Comparison of ENCODE assay signal across 10 cellular contexts in genomic region chr6:121932071-121933009, GRCh38.
DNase-seq lines count a peak whose midpoint lies in the region; ATAC-seq and TF ChIP-seq lines count a peak whose summit lies in the region.
"Had no signal": no experiment of that assay in that cellular context is flagged by ENCODE, and none has a peak within 500 bp of the region (broad histone marks: within the 10 kb centered on the region; RNA-seq: fewer than 3 reads in every experiment).

No MANE protein-coding gene starts in this region.

- no peak overlapping the region for H3K4me3 ChIP-seq in GM23338
- H3K4me3 ChIP-seq in heart left ventricle: peak overlapping the region in 3 of 12 donors; percentile 3 to 18 (median 11)
- H3K4me3 ChIP-seq in skeletal muscle cell (ENCODE audit: low read depth, low read length): no peak overlapping the region
- H3K4me3 ChIP-seq: esophagus muscularis mucosa had no signal

- no peaks in the 10 kb centered on the region for H4K20me1 ChIP-seq in GM23338 (replicated peaks; ENCODE audit: insufficient read depth)

- H3K4me3 Mint-ChIP-seq in GM23338 (peak overlapping the region; percentile 26; the same call in 2 of the 3 replicates), progenitor cell of endocrine pancreas (ENCODE audit: low read depth) (no peak overlapping the region)

- WGBS in heart left ventricle, 4 donors: 31 to 34% (median 33%) methylated on average over 13 of the region's 13 CpGs

- TF ChIP-seq CTCF in GM23338 (conservative IDR thresholded peaks at IDR 0.05; ENCODE audit: low read depth in 2 of 2) (no peak), heart left ventricle (IDR thresholded peaks at IDR 0.05) (no peak), progenitor cell of endocrine pancreas (IDR thresholded peaks at IDR 0.05; ENCODE audit: unreplicated experiment) (no peak)

- H3K9me3 Mint-ChIP-seq in GM23338: peaks cover 8% of the 10 kb centered on the region
- H3K9me3 Mint-ChIP-seq in progenitor cell of endocrine pancreas (ENCODE audit: low read depth): peaks cover 5% of the 10 kb centered on the region

- DNase-seq in GM23338 (ENCODE audit: low spot score): peak; percentile 86
- peak; percentile 49 for DNase-seq in T1000 (lab: John Stamatoyannopoulos, UW)
- peak in 4 of 5 donors; percentile 46 to 61 (median 50) for DNase-seq in heart left ventricle
- DNase-seq in skeletal muscle cell (ENCODE audit: low read depth): peak; percentile 88
- no peak for DNase-seq in NCI-H187 (lab: John Stamatoyannopoulos, UW)
- DNase-seq in activated naive CD4-positive, alpha-beta T cell treated with Interleukin-2 at 50 U/mL for 16 hours: no peak
- no peak for DNase-seq in progenitor cell of endocrine pancreas (ENCODE audit: low spot score, unreplicated experiment)
- DNase-seq in NAMALWA (ENCODE audit: low spot score): no peak
- DNase-seq: MM.1S had no signal

- H3K27ac Mint-ChIP-seq in GM23338 (peak overlapping the region; percentile 93), progenitor cell of endocrine pancreas (no peak overlapping the region)

- H3K36me3 ChIP-seq in GM23338 (ENCODE audit: insufficient read depth): no peaks in the 10 kb centered on the region
- no peaks in the 10 kb centered on the region for H3K36me3 ChIP-seq in heart left ventricle
- H3K36me3 ChIP-seq: esophagus muscularis mucosa had no signal

- H3K36me3 Mint-ChIP-seq in GM23338 (ENCODE audit: low read depth): peaks cover 20% of the 10 kb centered on the region
- no peaks in the 10 kb centered on the region for H3K36me3 Mint-ChIP-seq in progenitor cell of endocrine pancreas (ENCODE audit: insufficient read depth)

- no peaks in the 10 kb centered on the region for H3K79me2 ChIP-seq in GM23338 (replicated peaks; ENCODE audit: insufficient read depth)

- H2AFZ ChIP-seq in GM23338: no peak overlapping the region

- H3K4me1 ChIP-seq in GM23338 (ENCODE audit: insufficient read depth) (peaks cover 25% of the 10 kb centered on the region), heart left ventricle (peaks cover 0 to 17% (median 6%) of the 10 kb centered on the region in 12 donors)

- H3K4me2 ChIP-seq in GM23338: peak overlapping the region; percentile 52

- H3K9me2 ChIP-seq in GM23338 (ENCODE audit: insufficient read depth): no peaks in the 10 kb centered on the region

- intact Hi-C loops in heart left ventricle (cut with DNase I): no loop called here

- peaks cover 34% of the 10 kb centered on the region for H3K4me1 Mint-ChIP-seq in GM23338
- H3K4me1 Mint-ChIP-seq in progenitor cell of endocrine pancreas (ENCODE audit: low read depth): peaks cover 2% of the 10 kb centered on the region

- no peaks in the 10 kb centered on the region for H3K27me3 ChIP-seq in GM23338 (ENCODE audit: insufficient read depth)
- no peaks in the 10 kb centered on the region for H3K27me3 ChIP-seq in heart left ventricle
- H3K27me3 ChIP-seq: esophagus muscularis mucosa had no signal

- ATAC-seq in GM23338: peak; percentile 99
- ATAC-seq in heart left ventricle: peak; percentile 86 to 95 (median 89)

- H3F3A ChIP-seq in GM23338 (replicated peaks; ENCODE audit: low read depth): peaks cover 3% of the 10 kb centered on the region; the same call in 1 of the 2 replicates

- peaks cover 0 to 6% (median 0%) of the 10 kb centered on the region in 12 donors for H3K9me3 ChIP-seq in heart left ventricle
- H3K9me3 ChIP-seq: esophagus muscularis mucosa had no signal

- H3K27me3 Mint-ChIP-seq in GM23338 (ENCODE audit: insufficient read depth, low read depth, poor library complexity): peaks cover 2% of the 10 kb centered on the region
- no peaks in the 10 kb centered on the region for H3K27me3 Mint-ChIP-seq in progenitor cell of endocrine pancreas

- peak overlapping the region; percentile 87 for H3K27ac ChIP-seq in GM23338 (ENCODE audit: low read depth)
- H3K27ac ChIP-seq in heart left ventricle: peak overlapping the region in 5 of 12 donors; percentile 10 to 63 (median 33)
- H3K27ac ChIP-seq: esophagus muscularis mucosa had no signal

- no peak for TF ChIP-seq POLR2A in heart left ventricle (IDR thresholded peaks at IDR 0.05)

TF ChIP-seq in GM23338, 12 proteins besides CTCF, POLR2A, EP300 and RAD21 (continues in another document):
- peak; percentile 40; the same call in 1 of the 2 replicates for TF ChIP-seq ETS1 (IDR thresholded peaks at IDR 0.05)
- peak; percentile 45; the same call in 1 of the 2 replicates for TF ChIP-seq POLR2AphosphoS5 (IDR thresholded peaks at IDR 0.05; ENCODE audit: low read depth)
- TF ChIP-seq ZNF114 (CRISPR knock-in tag; IDR thresholded peaks at IDR 0.05): peak; percentile 76; the same call in 1 of the 2 replicates
- TF ChIP-seq REST (IDR thresholded peaks at IDR 0.05; ENCODE audit: unreplicated experiment): peak; percentile 5
- no peak for TF ChIP-seq EZH2phosphoT487 (IDR thresholded peaks at IDR 0.05; ENCODE audit: unreplicated experiment)
- TF ChIP-seq CREB1 (CRISPR knock-in tag; IDR thresholded peaks at IDR 0.05; ENCODE audit: low read depth): no peak
- TF ChIP-seq NANOG (IDR thresholded peaks at IDR 0.05; ENCODE audit: borderline replicate concordance): peak; percentile 68

Comparison
In these comparisons a context has a peak if more than half of its experiments do, and no peak if none do; other contexts are left out.
1. DNase-seq: peak in GM23338 (single experiment), T1000 (single experiment), heart left ventricle (4 of 5) and skeletal muscle cell (single experiment); none in NCI-H187 (0 of 2), activated naive CD4-positive, alpha-beta T cell treated with Interleukin-2 at 50 U/mL for 16 hours (single experiment), progenitor cell of endocrine pancreas (single experiment) and NAMALWA (single experiment).